32 cellular contexts compared by ENCODE assay signal in genomic region chr3:169179193-169180122, GRCh38.
DNase-seq lines count a peak whose midpoint lies in the region; ATAC-seq and TF ChIP-seq lines count a peak whose summit lies in the region.
"Had no signal": no experiment of that assay in that cellular context is flagged by ENCODE, and none has a peak within 500 bp of the region (broad histone marks: within the 10 kb centered on the region; RNA-seq: fewer than 3 reads in every experiment).

No MANE protein-coding gene starts in this region.

- in situ Hi-C loops in HAP-1 (cut with MboI; ENCODE audit: low sequenced_read_pairs) (no loop called here), GM13977 (cut with MboI; ENCODE audit: low pct_unique_long_range_greater_than_20kb, low sequenced_read_pairs, unreplicated experiment) (no loop called here)

- H2AFZ ChIP-seq in osteoblast (ENCODE audit: low read length): no peak overlapping the region

- H3K9me3 ChIP-seq in HAP-1 (no peaks in the 10 kb centered on the region), WERI-Rb-1 (ENCODE audit: severe bottlenecking) (no peaks in the 10 kb centered on the region), lower lobe of right lung (no peaks in the 10 kb centered on the region), osteoblast (ENCODE audit: low read depth, low read length) (no peaks in the 10 kb centered on the region)
- H3K9me3 ChIP-seq: BLaER1 treated with 17β-estradiol and CSF1 and Interleukin-3, amounts not matched to agents 10 nM and 100 nM; Caco-2; gastrocnemius medialis; left ventricle myocardium inferior; SJSA1; vagina had no signal

- no peaks in the 10 kb centered on the region for H3K79me2 ChIP-seq in osteoblast (ENCODE audit: insufficient read depth, low read length)

- DNase-seq in HAP-1 (ENCODE audit: low spot score in 2 of 2) (peak; percentile 11 to 25), LoVo (ENCODE audit: low spot score) (peak; percentile 2), WERI-Rb-1 (peak; percentile 6), lower lobe of right lung (no peak), GM13977 (ENCODE audit: low spot score) (no peak), NCI-H2196 treated with DMSO at 0.1 percent for 48 hours (lab: John Stamatoyannopoulos, UW; ENCODE audit: unreplicated experiment) (no peak), osteoblast (ENCODE audit: insufficient read length, low spot score, missing footprints) (no peak), Right ventricle myocardium superior (no peak)
- DNase-seq: activated CD4-positive, alpha-beta memory T cell treated with anti-CD3 and anti-CD28 coated beads for 36 hours; activated CD8-positive, alpha-beta memory T cell treated with anti-CD3 and anti-CD28 coated beads, Interleukin-2, amount 50 U/mL, for 4 hours; activated naive CD4-positive, alpha-beta T cell treated with anti-CD3 and anti-CD28 coated beads, Interleukin-2, amount 10 ng/mL, durations not matched to agents 7 days and 5 days; Caco-2; endodermal cell; gastrocnemius medialis; GF-D8; KBM-7; left ventricle myocardium inferior; MM.1S; naive B cell; NCI-H146; occipital lobe; retina; small intestine; stimulated activated CD4-positive, alpha-beta T cell treated with anti-CD3 and anti-CD28 coated beads, Interleukin-1b, Interleukin-23, amount 100 ng/mL, for 48 hours; stimulated activated CD8-positive, alpha-beta memory T cell treated with anti-CD3 and anti-CD28 coated beads, Interleukin-4, amount 100 ng/mL, for 48 hours; stimulated activated naive CD8-positive, alpha-beta T cell treated with anti-CD3 and anti-CD28 coated beads, Interleukin-15, amount 100 ng/mL, for 72 hours; T-cell had no signal

- H3K27ac ChIP-seq in WERI-Rb-1 (no peak overlapping the region), lower lobe of right lung (peak overlapping the region; percentile 21), osteoblast (ENCODE audit: low read depth, low read length) (no peak overlapping the region)
- H3K27ac ChIP-seq: BLaER1 treated with 17β-estradiol and CSF1 and Interleukin-3, amounts not matched to agents 10 nM and 100 nM; gastrocnemius medialis; left ventricle myocardium inferior; SJSA1; vagina had no signal

- H3K27me3 ChIP-seq in HAP-1 (ENCODE audit: low read depth) (no peaks in the 10 kb centered on the region), WERI-Rb-1 (ENCODE audit: insufficient read depth, low read depth, severe bottlenecking) (no peaks in the 10 kb centered on the region), lower lobe of right lung (ENCODE audit: low read depth) (no peaks in the 10 kb centered on the region), osteoblast (ENCODE audit: insufficient read depth, low read length) (peaks cover 4% of the 10 kb centered on the region)
- H3K27me3 ChIP-seq: BLaER1 treated with 17β-estradiol and CSF1 and Interleukin-3, amounts not matched to agents 10 nM and 100 nM; gastrocnemius medialis; vagina had no signal

- intact Hi-C loops in lower lobe of right lung (cut with DNase I) (no loop called here), Right ventricle myocardium superior (cut with DNase I) (no loop called here)

- no peaks in the 10 kb centered on the region for H4K20me1 ChIP-seq in osteoblast (ENCODE audit: insufficient read depth, low read length)
- H4K20me1 ChIP-seq: BLaER1 treated with 17β-estradiol and CSF1 and Interleukin-3, amounts not matched to agents 10 nM and 100 nM had no signal

- TF ChIP-seq CTCF in WERI-Rb-1 (IDR thresholded peaks at IDR 0.05; ENCODE audit: low read depth, low read length): no peak
- TF ChIP-seq CTCF in lower lobe of right lung (IDR thresholded peaks at IDR 0.05): no peak
- no peak for TF ChIP-seq CTCF in GM13977 (IDR thresholded peaks at IDR 0.05; ENCODE audit: extremely low read depth, insufficient read depth, missing control alignments)
- TF ChIP-seq CTCF in osteoblast (IDR thresholded peaks at IDR 0.05; ENCODE audit: extremely low read depth, low read depth, low read length): no peak

- H3K4me2 ChIP-seq in osteoblast (ENCODE audit: insufficient read depth, low read length): no peak overlapping the region
- H3K4me2 ChIP-seq: BLaER1 treated with 17β-estradiol and CSF1 and Interleukin-3, amounts not matched to agents 10 nM and 100 nM had no signal

- no peaks in the 10 kb centered on the region for H3K36me3 ChIP-seq in HAP-1 (replicated peaks)
- no peaks in the 10 kb centered on the region for H3K36me3 ChIP-seq in WERI-Rb-1
- no peaks in the 10 kb centered on the region for H3K36me3 ChIP-seq in lower lobe of right lung
- H3K36me3 ChIP-seq in osteoblast (ENCODE audit: insufficient read depth, low read length): no peaks in the 10 kb centered on the region
- H3K36me3 ChIP-seq: BLaER1 treated with 17β-estradiol and CSF1 and Interleukin-3, amounts not matched to agents 10 nM and 100 nM; gastrocnemius medialis; left ventricle myocardium inferior; SJSA1; vagina had no signal

- H3K4me3 ChIP-seq in HAP-1 (no peak overlapping the region), WERI-Rb-1 (ENCODE audit: low read depth, low read length) (no peak overlapping the region), lower lobe of right lung (no peak overlapping the region), osteoblast (ENCODE audit: insufficient read depth, low read length) (no peak overlapping the region)
- H3K4me3 ChIP-seq: BLaER1 treated with 17β-estradiol and CSF1 and Interleukin-3, amounts not matched to agents 10 nM and 100 nM; gastrocnemius medialis; left ventricle myocardium inferior; SJSA1; vagina had no signal

- peaks cover 21% of the 10 kb centered on the region for H3K4me1 ChIP-seq in HAP-1
- H3K4me1 ChIP-seq in lower lobe of right lung: no peaks in the 10 kb centered on the region
- no peaks in the 10 kb centered on the region for H3K4me1 ChIP-seq in osteoblast (ENCODE audit: insufficient read depth, low read length)
- H3K4me1 ChIP-seq: BLaER1 treated with 17β-estradiol and CSF1 and Interleukin-3, amounts not matched to agents 10 nM and 100 nM; Caco-2; gastrocnemius medialis; left ventricle myocardium inferior; SJSA1; vagina had no signal

- ATAC-seq in lower lobe of right lung (peak in 1 of 2 donors; percentile 31), Right ventricle myocardium superior (ENCODE audit: poor library complexity) (no peak)
- ATAC-seq: activated CD4-positive, CD25-positive, alpha-beta regulatory T cell treated with anti-CD3 and anti-CD28 coated beads, Interleukin-2, amount 50 U/mL, for 24 hours; gastrocnemius medialis; HCT116; stimulated activated naive CD8-positive, alpha-beta T cell treated with anti-CD3 and anti-CD28 coated beads, Interleukin-15, amount 100 ng/mL, for 72 hours; T-cell had no signal

Comparison
In these comparisons a context has a peak if more than half of its experiments do, and no peak if none do; other contexts are left out.
1. DNase-seq: peak in HAP-1 (2 of 2), LoVo (single experiment) and WERI-Rb-1 (single experiment); none in lower lobe of right lung (single experiment), GM13977 (single experiment), NCI-H2196 treated with DMSO at 0.1 percent for 48 hours (single experiment), osteoblast (single experiment) and Right ventricle myocardium superior (single experiment).